Comparison of ENCODE assay signal across 1 cellular context in the genomic region with DNA sequence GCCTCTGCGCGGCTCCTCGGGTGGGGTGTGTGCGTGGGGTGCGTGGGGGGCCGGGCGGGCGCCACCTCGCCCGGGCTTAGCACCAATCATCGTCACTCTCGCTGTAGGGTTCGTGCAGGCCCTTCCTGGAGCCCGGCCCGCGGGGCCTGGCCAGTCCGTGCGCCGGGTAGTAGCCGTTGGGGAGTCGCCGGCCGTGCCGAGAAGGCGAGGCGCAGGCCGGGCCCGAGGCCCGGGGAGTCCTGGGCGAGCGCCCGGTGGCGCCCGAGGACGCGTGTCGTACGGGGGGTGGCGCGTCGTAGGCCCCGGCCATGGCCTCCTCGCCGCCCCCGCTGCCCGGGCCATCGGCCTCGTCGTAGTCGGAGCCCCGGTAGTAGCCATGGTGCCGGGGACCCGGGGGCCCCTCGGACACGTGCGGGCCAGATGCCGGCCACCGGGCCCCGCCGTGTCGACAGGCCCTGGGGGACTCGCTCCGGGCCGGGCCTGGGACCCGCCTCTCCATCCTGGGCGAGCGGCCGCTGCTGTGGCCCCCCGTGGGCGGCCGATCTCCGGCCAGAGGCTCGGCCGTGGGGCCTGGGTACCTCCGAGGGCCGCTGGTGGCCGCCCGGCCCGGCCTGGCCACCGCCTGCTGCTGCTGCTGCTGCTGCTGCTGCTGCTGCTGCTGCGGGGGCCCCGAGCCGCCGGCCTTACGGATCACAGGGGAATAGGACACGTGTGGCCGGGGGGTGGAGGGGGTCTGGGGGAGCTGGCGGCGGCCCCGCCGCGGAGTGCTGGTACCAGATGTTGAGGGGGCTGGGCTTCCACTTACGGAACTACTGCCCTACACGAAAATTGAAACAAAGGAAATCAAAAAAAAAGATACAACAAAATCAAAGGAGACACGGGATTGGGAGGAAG.
TF ChIP-seq lines count a peak whose summit lies in the region.

No MANE protein-coding gene starts in this region.

TF ChIP-seq in WTC11, 78 proteins besides CTCF, POLR2A, EP300 and RAD21 (continued from another document):
- TF ChIP-seq, protein P1, sequence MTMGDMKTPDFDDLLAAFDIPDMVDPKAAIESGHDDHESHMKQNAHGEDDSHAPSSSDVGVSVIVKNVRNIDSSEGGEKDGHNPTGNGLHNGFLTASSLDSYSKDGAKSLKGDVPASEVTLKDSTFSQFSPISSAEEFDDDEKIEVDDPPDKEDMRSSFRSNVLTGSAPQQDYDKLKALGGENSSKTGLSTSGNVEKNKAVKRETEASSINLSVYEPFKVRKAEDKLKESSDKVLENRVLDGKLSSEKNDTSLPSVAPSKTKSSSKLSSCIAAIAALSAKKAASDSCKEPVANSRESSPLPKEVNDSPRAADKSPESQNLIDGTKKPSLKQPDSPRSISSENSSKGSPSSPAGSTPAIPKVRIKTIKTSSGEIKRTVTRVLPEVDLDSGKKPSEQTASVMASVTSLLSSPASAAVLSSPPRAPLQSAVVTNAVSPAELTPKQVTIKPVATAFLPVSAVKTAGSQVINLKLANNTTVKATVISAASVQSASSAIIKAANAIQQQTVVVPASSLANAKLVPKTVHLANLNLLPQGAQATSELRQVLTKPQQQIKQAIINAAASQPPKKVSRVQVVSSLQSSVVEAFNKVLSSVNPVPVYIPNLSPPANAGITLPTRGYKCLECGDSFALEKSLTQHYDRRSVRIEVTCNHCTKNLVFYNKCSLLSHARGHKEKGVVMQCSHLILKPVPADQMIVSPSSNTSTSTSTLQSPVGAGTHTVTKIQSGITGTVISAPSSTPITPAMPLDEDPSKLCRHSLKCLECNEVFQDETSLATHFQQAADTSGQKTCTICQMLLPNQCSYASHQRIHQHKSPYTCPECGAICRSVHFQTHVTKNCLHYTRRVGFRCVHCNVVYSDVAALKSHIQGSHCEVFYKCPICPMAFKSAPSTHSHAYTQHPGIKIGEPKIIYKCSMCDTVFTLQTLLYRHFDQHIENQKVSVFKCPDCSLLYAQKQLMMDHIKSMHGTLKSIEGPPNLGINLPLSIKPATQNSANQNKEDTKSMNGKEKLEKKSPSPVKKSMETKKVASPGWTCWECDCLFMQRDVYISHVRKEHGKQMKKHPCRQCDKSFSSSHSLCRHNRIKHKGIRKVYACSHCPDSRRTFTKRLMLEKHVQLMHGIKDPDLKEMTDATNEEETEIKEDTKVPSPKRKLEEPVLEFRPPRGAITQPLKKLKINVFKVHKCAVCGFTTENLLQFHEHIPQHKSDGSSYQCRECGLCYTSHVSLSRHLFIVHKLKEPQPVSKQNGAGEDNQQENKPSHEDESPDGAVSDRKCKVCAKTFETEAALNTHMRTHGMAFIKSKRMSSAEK (CRISPR knock-in tag; IDR thresholded peaks at IDR 0.05; ENCODE audit: borderline replicate concordance) = no peak
- TF ChIP-seq FOXP1 (CRISPR knock-in tag; IDR thresholded peaks at IDR 0.05; ENCODE audit: borderline replicate concordance) (no peak), ZNF263 (CRISPR knock-in tag; IDR thresholded peaks at IDR 0.05; ENCODE audit: low read depth) (no peak)
- TF ChIP-seq, protein P2, sequence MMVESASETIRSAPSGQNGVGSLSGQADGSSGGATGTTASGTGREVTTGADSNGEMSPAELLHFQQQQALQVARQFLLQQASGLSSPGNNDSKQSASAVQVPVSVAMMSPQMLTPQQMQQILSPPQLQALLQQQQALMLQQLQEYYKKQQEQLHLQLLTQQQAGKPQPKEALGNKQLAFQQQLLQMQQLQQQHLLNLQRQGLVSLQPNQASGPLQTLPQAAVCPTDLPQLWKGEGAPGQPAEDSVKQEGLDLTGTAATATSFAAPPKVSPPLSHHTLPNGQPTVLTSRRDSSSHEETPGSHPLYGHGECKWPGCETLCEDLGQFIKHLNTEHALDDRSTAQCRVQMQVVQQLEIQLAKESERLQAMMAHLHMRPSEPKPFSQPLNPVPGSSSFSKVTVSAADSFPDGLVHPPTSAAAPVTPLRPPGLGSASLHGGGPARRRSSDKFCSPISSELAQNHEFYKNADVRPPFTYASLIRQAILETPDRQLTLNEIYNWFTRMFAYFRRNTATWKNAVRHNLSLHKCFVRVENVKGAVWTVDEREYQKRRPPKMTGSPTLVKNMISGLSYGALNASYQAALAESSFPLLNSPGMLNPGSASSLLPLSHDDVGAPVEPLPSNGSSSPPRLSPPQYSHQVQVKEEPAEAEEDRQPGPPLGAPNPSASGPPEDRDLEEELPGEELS (CRISPR knock-in tag; IDR thresholded peaks at IDR 0.05) = no peak
